8 cellular contexts compared by ENCODE assay signal in the genomic region with DNA sequence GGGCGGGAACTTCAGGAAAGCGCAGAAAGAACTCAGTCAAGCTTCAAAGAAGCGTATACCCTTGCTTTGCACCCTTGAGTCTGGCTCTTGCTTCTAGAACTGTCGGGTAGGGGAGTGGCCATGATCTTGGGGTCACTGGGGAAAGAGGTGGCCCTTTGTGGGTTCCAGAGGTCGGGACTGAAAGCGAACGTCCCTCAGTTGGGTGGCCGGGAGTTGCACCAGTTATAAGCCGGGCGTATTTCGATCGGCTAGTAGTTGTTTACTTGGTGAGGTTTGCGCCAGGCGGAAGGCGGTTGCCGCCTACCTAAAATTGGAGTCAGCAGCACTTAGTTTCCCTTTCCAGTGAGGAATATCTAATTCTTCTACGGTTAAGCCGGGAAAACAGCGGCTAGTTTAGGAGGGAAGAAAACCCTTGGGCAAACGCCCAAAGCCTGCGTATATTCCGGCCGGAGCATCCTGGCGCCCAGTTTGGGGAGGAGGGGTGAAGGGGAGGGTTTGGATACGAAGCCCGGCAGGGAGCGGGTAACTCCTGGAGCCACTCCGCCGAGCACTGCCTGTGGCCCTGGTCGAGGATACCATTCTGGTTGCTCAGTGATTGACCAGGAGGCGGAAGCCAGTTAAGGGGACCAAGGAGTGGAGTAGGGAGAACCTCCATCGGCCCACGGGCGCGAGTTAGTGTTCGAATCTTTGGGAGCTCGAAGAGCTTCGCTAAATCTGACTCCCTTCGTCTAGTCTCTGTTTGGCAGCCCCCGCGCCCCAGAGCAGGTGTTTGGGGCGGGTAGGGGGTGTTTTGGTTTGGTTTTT. TPM values are rescaled to one million over a fixed set of nuclear protein-coding genes. Genes with fewer than 3 reads are reported as not detected.
DNase-seq lines count a peak whose midpoint lies in the region; ATAC-seq, FAIRE-seq and TF ChIP-seq lines count a peak whose summit lies in the region.

No MANE protein-coding gene starts in this region.

- no peaks in the 10 kb centered on the region for H3K36me3 ChIP-seq in PC-3 (ENCODE audit: low read depth, low read length)
- no peaks in the 10 kb centered on the region for H3K36me3 ChIP-seq in ovary
- H3K36me3 ChIP-seq in prostate gland, result no peaks in the 10 kb centered on the region

- no peak for TF ChIP-seq EP300 in ovary (IDR thresholded peaks at IDR 0.05)

- no peaks in the 10 kb centered on the region for H4K20me1 ChIP-seq in PC-3 (ENCODE audit: low read length)

- no peak for ATAC-seq in PC-3
- ATAC-seq in foreskin keratinocyte, result peak; percentile 3
- ATAC-seq in GM18511 (IDR thresholded peaks at IDR 0.05; ENCODE audit: unreplicated experiment), result no peak
- no peak for ATAC-seq in GM21528 (IDR thresholded peaks at IDR 0.05; ENCODE audit: low FRiP score, unreplicated experiment)

- TSS peak; percentile 60 for BruUV-seq in PC-3 (replicated peaks; lab: Mats Ljungman, UMichigan)

- TF ChIP-seq CTCF in PC-3 (conservative IDR thresholded peaks at IDR 0.05; ENCODE audit: low read depth, low read length) (no peak), foreskin keratinocyte (conservative IDR thresholded peaks at IDR 0.05) (no peak), ovary (IDR thresholded peaks at IDR 0.05) (no peak), prostate gland (IDR thresholded peaks at IDR 0.05) (no peak)

- H3K4me1 ChIP-seq in PC-3 (ENCODE audit: insufficient read depth, low read length), result peaks cover 12% of the 10 kb centered on the region; the same call in 1 of the 2 replicates
- H3K4me1 ChIP-seq in foreskin keratinocyte, result no peaks in the 10 kb centered on the region
- peaks cover 8% of the 10 kb centered on the region for H3K4me1 ChIP-seq in ovary (ENCODE audit: insufficient read depth)
- H3K4me1 ChIP-seq in prostate gland (replicated peaks), result no peaks in the 10 kb centered on the region

- no peaks in the 10 kb centered on the region for H3K9me2 ChIP-seq in PC-3 (replicated peaks; ENCODE audit: low read length)

- H3K4me3 ChIP-seq in PC-3 (ENCODE audit: low read length), result peak overlapping the region; percentile 72
- H3K4me3 ChIP-seq in ovary, result peak overlapping the region; percentile 87
- no peak overlapping the region for H3K4me3 ChIP-seq in prostate gland

- H3K27ac ChIP-seq in PC-3 (ENCODE audit: low read length) (no peak overlapping the region), foreskin keratinocyte (no peak overlapping the region), ovary (peak overlapping the region; percentile 89 to 94), prostate gland (no peak overlapping the region)

- peak overlapping the region; percentile 7; the same call in 1 of the 2 replicates for H3K9ac ChIP-seq in PC-3 (ENCODE audit: low read length)

- POLR2A ChIA-PET in PC-3 (lab: Charles Lee; ENCODE audit: unreplicated experiment), result no interaction called here

- H3F3A ChIP-seq in PC-3 (ENCODE audit: low read length, unreplicated experiment), result no peaks in the 10 kb centered on the region

- H3K27me3 ChIP-seq in PC-3 (ENCODE audit: low read length) (no peaks in the 10 kb centered on the region), foreskin keratinocyte (peaks cover 96% of the 10 kb centered on the region), ovary (no peaks in the 10 kb centered on the region), prostate gland (replicated peaks; ENCODE audit: insufficient read depth) (peaks cover 61% of the 10 kb centered on the region)

- intact Hi-C loops in PC-3 (cut with micrococcal nuclease) (no loop called here), ovary (cut with DNase I) (loop anchor here (2.0 to 10.0 kb wide), 5 partner anchors 53 to 179 kb away; a partner anchor contains a TSS), prostate gland (cut with DNase I) (no loop called here)

- peaks cover 30% of the 10 kb centered on the region for H3K79me2 ChIP-seq in PC-3 (ENCODE audit: low read length)

- peak overlapping the region; percentile 86 for H2AFZ ChIP-seq in PC-3 (ENCODE audit: low read length)

- no peak for FAIRE-seq in H54 (lab: Jason Lieb, UNC)

- CTCF ChIA-PET in PC-3 (lab: Charles Lee), result no interaction called here

- H3K9me3 ChIP-seq in PC-3 (ENCODE audit: low read length), result no peaks in the 10 kb centered on the region
- no peaks in the 10 kb centered on the region for H3K9me3 ChIP-seq in ovary
- no peaks in the 10 kb centered on the region for H3K9me3 ChIP-seq in prostate gland

- 1% methylated on average over 42 of the region's 42 CpGs for WGBS in ovary, 3 donors
- WGBS in prostate gland, result 3% methylated on average over 42 of the region's 42 CpGs

- TF ChIP-seq POLR2A in ovary (IDR thresholded peaks at IDR 0.05) (no peak), prostate gland (IDR thresholded peaks at IDR 0.05) (no peak), H54 (IDR thresholded peaks at IDR 0.05; ENCODE audit: low read depth, low read length) (no peak)

- H3K4me2 ChIP-seq in PC-3 (ENCODE audit: low read length), result peak overlapping the region; percentile 91

- peak; percentile 36 for DNase-seq in ELF-1 (ENCODE audit: low read depth, low spot score)
- no peak for DNase-seq in PC-3
- DNase-seq in foreskin keratinocyte, result peak in 1 of 2 donors; percentile 37
- peak; percentile 80 to 88 (median 84) for DNase-seq in ovary
- DNase-seq in prostate gland (ENCODE audit: low spot score), result no peak
- no peak for DNase-seq in H54 (ENCODE audit: insufficient read length, low spot score)

RNA-seq across cellular contexts. Expression of a gene that starts 0.8 kb away (rescaled TPM):
- 8.5 and 9.1 TPM in 2 replicates for total RNA-seq in PC-3 (2014; rRNA removed)
- 0.35 TPM in 1 of 2 replicates, not detected in the other for total RNA-seq in foreskin keratinocyte
- polyA plus RNA-seq in foreskin keratinocyte, result 0.21 TPM in 1 of 2 replicates, not detected in the other
- 100 to 1,000 TPM in 2 of 7 donors, 10 to 100 TPM in 5; 33.1 to 171 (median 77.2) TPM for total RNA-seq in ovary
- 10 to 100 TPM; 28.2 to 56.0 TPM for polyA plus RNA-seq in ovary
- total RNA-seq in prostate gland, result 100 to 1,000 TPM in 1 of 2 donors, under 1 TPM in 1; 0.14 to 170 TPM

Comparison
In these comparisons a context has a peak if more than half of its experiments do, and no peak if none do; other contexts are left out.
1. DNase-seq: peak in ELF-1 (single experiment) and ovary (5 of 5); none in PC-3 (single experiment), prostate gland (single experiment) and H54 (single experiment).
2. H3K27ac ChIP-seq: peak in ovary (2 of 2); none in PC-3 (single experiment), foreskin keratinocyte (single experiment) and prostate gland (0 of 2).
3. H3K4me3 ChIP-seq: peak in PC-3 (single experiment) and ovary (single experiment); none in prostate gland (0 of 2).
4. intact Hi-C loops: an anchor here in ovary (2.0 to 10.0 kb wide); none called in PC-3 and prostate gland.